8 cellular contexts compared by ENCODE assay signal in genomic region chr12:123532021-123532420, GRCh38. TPM values are rescaled to one million over a fixed set of nuclear protein-coding genes. Genes with fewer than 3 reads are reported as not detected.
DNase-seq lines count a peak whose midpoint lies in the region; ATAC-seq and TF ChIP-seq lines count a peak whose summit lies in the region.

No MANE protein-coding gene starts in this region.

- POLR2A ChIA-PET in CD4-positive, alpha-beta memory T cell (lab: Charles Lee; ENCODE audit: partially characterized antibody): interaction anchor here (1.0 to 2.1 kb wide), 5 partner anchors 44 to 144 kb away, joined by 3 to 14 read pairs (median 3); partner anchors contain the start of genes SNRNP35 and TMED2

- TF ChIP-seq EP300 in upper lobe of left lung (IDR thresholded peaks at IDR 0.05): no peak

- H3K27me3 ChIP-seq in CD4-positive, alpha-beta memory T cell (ENCODE audit: insufficient read depth, low read length): no peaks in the 10 kb centered on the region
- H3K27me3 ChIP-seq in liver (ENCODE audit: control insufficient read depth in 4 of 4, insufficient read depth in 4 of 4, low read length in 3 of 4) (no peaks in the 10 kb centered on the region), upper lobe of left lung (no peaks in the 10 kb centered on the region)

- DNase-seq in CD4-positive, alpha-beta memory T cell: no peak
- DNase-seq in activated naive CD8-positive, alpha-beta T cell treated with anti-CD3 and anti-CD28 coated beads, Interleukin-2, amount 50 U/mL, for 24 hours: peak; percentile 21
- peak in 1 of 2 donors; percentile 32 for DNase-seq in upper lobe of left lung
- no peak for DNase-seq in DMS153 treated with DMSO at 0.1 percent for 48 hours (lab: John Stamatoyannopoulos, UW; ENCODE audit: unreplicated experiment)
- no peak for DNase-seq in activated CD4-positive, CD25-positive, alpha-beta regulatory T cell treated with anti-CD3 and anti-CD28 coated beads, Interleukin-2, amount 50 U/mL, for 72 hours
- DNase-seq in effector CD4-positive, alpha-beta T cell: no peak

- no peak overlapping the region for H3K27ac ChIP-seq in CD4-positive, alpha-beta memory T cell (ENCODE audit: low read depth, low read length)
- H3K27ac ChIP-seq in liver (ENCODE audit: low read depth in 1 of 2, low read length in 2 of 2): no peak overlapping the region
- peak overlapping the region in 3 of 4 donors; percentile 17 to 63 (median 49) for H3K27ac ChIP-seq in upper lobe of left lung

- peak; percentile 52 for ATAC-seq in HG03342 (IDR thresholded peaks at IDR 0.05; ENCODE audit: unreplicated experiment)
- ATAC-seq in activated naive CD8-positive, alpha-beta T cell treated with anti-CD3 and anti-CD28 coated beads, Interleukin-2, amount 50 U/mL, for 24 hours: no peak
- peak in 1 of 2 donors; percentile 34 for ATAC-seq in upper lobe of left lung (ENCODE audit: low FRiP score in 2 of 2)

- H3K4me3 Mint-ChIP-seq in CD4-positive, alpha-beta memory T cell: peak overlapping the region; percentile 84 to 91 (median 87)
- peak overlapping the region; percentile 76 for H3K4me3 Mint-ChIP-seq in activated naive CD8-positive, alpha-beta T cell treated with anti-CD3 and anti-CD28 coated beads, Interleukin-2, amount 50 U/mL, for 24 hours

- TF ChIP-seq CTCF in liver (IDR thresholded peaks at IDR 0.05; ENCODE audit: low read depth, low read length, missing input control): no peak
- TF ChIP-seq CTCF in upper lobe of left lung (IDR thresholded peaks at IDR 0.05): no peak

- intact Hi-C loops in CD4-positive, alpha-beta memory T cell (cut with micrococcal nuclease): loop anchor here (10.0 kb wide), 1 partner anchor 57 kb away; no protein-coding TSS in a partner anchor

- H3K36me3 Mint-ChIP-seq in CD4-positive, alpha-beta memory T cell: peaks cover 3 to 4% of the 10 kb centered on the region in 2 donors
- H3K36me3 Mint-ChIP-seq in activated naive CD8-positive, alpha-beta T cell treated with anti-CD3 and anti-CD28 coated beads, Interleukin-2, amount 50 U/mL, for 24 hours (ENCODE audit: low read depth): no peaks in the 10 kb centered on the region

- no peak overlapping the region for H3K4me3 ChIP-seq in CD4-positive, alpha-beta memory T cell (ENCODE audit: low read length in 2 of 2)
- no peak overlapping the region for H3K4me3 ChIP-seq in liver (ENCODE audit: low read depth in 1 of 3, low read length in 3 of 3)
- peak overlapping the region in 2 of 4 donors; percentile 85 to 89 for H3K4me3 ChIP-seq in upper lobe of left lung

- peaks cover 20% of the 10 kb centered on the region for H3K4me1 ChIP-seq in CD4-positive, alpha-beta memory T cell (ENCODE audit: insufficient read depth, low read length)
- H3K4me1 ChIP-seq in liver (ENCODE audit: control insufficient read depth in 4 of 4, insufficient read depth in 4 of 4, low read length in 3 of 4): peaks cover 0 to 21% (median 9%) of the 10 kb centered on the region in 4 donors
- H3K4me1 ChIP-seq in upper lobe of left lung: peaks cover 22 to 35% (median 27%) of the 10 kb centered on the region in 4 donors

- H3K9me3 Mint-ChIP-seq in CD4-positive, alpha-beta memory T cell: no peaks in the 10 kb centered on the region
- no peaks in the 10 kb centered on the region for H3K9me3 Mint-ChIP-seq in activated naive CD8-positive, alpha-beta T cell treated with anti-CD3 and anti-CD28 coated beads, Interleukin-2, amount 50 U/mL, for 24 hours

- no peaks in the 10 kb centered on the region for H3K27me3 Mint-ChIP-seq in CD4-positive, alpha-beta memory T cell
- H3K27me3 Mint-ChIP-seq in activated naive CD8-positive, alpha-beta T cell treated with anti-CD3 and anti-CD28 coated beads, Interleukin-2, amount 50 U/mL, for 24 hours: peaks cover 1% of the 10 kb centered on the region

- TF ChIP-seq RAD21 in liver (IDR thresholded peaks at IDR 0.05): no peak

- WGBS in liver: 54% methylated on average over 1 of the region's 1 CpG
- 8 to 14% methylated on average over 1 of the region's 1 CpG for WGBS in upper lobe of left lung, 2 donors

- H3K9me3 ChIP-seq in CD4-positive, alpha-beta memory T cell (ENCODE audit: control insufficient read depth in 1 of 2, low read length in 2 of 2): no peaks in the 10 kb centered on the region
- H3K9me3 ChIP-seq in liver (ENCODE audit: control insufficient read depth in 4 of 4, low read length in 3 of 4): no peaks in the 10 kb centered on the region
- no peaks in the 10 kb centered on the region for H3K9me3 ChIP-seq in upper lobe of left lung

- H3K9ac ChIP-seq in liver (ENCODE audit: low read depth in 1 of 2, low read length in 2 of 2): no peak overlapping the region

- peaks cover 11 to 31% (median 17%) of the 10 kb centered on the region in 4 donors for H3K4me1 Mint-ChIP-seq in CD4-positive, alpha-beta memory T cell
- peaks cover 15% of the 10 kb centered on the region for H3K4me1 Mint-ChIP-seq in activated naive CD8-positive, alpha-beta T cell treated with anti-CD3 and anti-CD28 coated beads, Interleukin-2, amount 50 U/mL, for 24 hours

- no peaks in the 10 kb centered on the region for H3K36me3 ChIP-seq in CD4-positive, alpha-beta memory T cell (ENCODE audit: insufficient read depth, low read length)
- no peaks in the 10 kb centered on the region for H3K36me3 ChIP-seq in liver (ENCODE audit: control insufficient read depth in 4 of 4, insufficient read depth in 3 of 4, low read depth in 1 of 4, low read length in 3 of 4)
- peaks cover 0 to 3% (median 0%) of the 10 kb centered on the region in 4 donors for H3K36me3 ChIP-seq in upper lobe of left lung

- CTCF ChIA-PET in CD4-positive, alpha-beta memory T cell (lab: Charles Lee; ENCODE audit: partially characterized antibody): interaction anchor here (0.8 to 1.6 kb wide), 6 partner anchors 9 to 75 kb away, joined by 3 to 4 read pairs (median 3); no protein-coding TSS in a partner anchor

- TF ChIP-seq POLR2A in upper lobe of left lung (IDR thresholded peaks at IDR 0.05): no peak

- H3K27ac Mint-ChIP-seq in CD4-positive, alpha-beta memory T cell: peak overlapping the region in 2 of 7 donors; percentile 74 to 88
- no peak overlapping the region for H3K27ac Mint-ChIP-seq in activated naive CD8-positive, alpha-beta T cell treated with anti-CD3 and anti-CD28 coated beads, Interleukin-2, amount 50 U/mL, for 24 hours

TF ChIP-seq in liver, 16 proteins besides CTCF, POLR2A, EP300 and RAD21:
- TF ChIP-seq FOXA2 (IDR thresholded peaks at IDR 0.05): no peak
- TF ChIP-seq FOXA1 (IDR thresholded peaks at IDR 0.05): no peak
- TF ChIP-seq EGR1 (IDR thresholded peaks at IDR 0.05; ENCODE audit: low read depth in 2 of 2): no peak
- no peak for TF ChIP-seq JUND (IDR thresholded peaks at IDR 0.05)
- TF ChIP-seq ATF3 (IDR thresholded peaks at IDR 0.05): no peak
- no peak for TF ChIP-seq YY1 (IDR thresholded peaks at IDR 0.05)
- TF ChIP-seq NR2F2 (IDR thresholded peaks at IDR 0.05): peak; percentile 84
- no peak for TF ChIP-seq TAF1 (conservative IDR thresholded peaks at IDR 0.05)
- TF ChIP-seq, protein P1, sequence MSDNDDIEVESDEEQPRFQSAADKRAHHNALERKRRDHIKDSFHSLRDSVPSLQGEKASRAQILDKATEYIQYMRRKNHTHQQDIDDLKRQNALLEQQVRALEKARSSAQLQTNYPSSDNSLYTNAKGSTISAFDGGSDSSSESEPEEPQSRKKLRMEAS (IDR thresholded peaks at IDR 0.05): no peak
- TF ChIP-seq REST (IDR thresholded peaks at IDR 0.05): no peak
- no peak for TF ChIP-seq HNF4A (conservative IDR thresholded peaks at IDR 0.05)
- peak in 1 of 2 donors; percentile 35 for TF ChIP-seq RXRA (IDR thresholded peaks at IDR 0.05)
TF ChIP-seq in liver: peak in this region for 2.

RNA-seq across cellular contexts. Expression of gene RILPL1, which starts 1.5 kb away (rescaled TPM):
- 1 to 10 TPM; 8.1 to 8.5 TPM for total RNA-seq in CD4-positive, alpha-beta memory T cell
- under 1 TPM in 1 of 2 donors, not detected in 1; 0.54 TPM for polyA plus RNA-seq in CD4-positive, alpha-beta memory T cell
- total RNA-seq in liver (1 to 10 TPM; 1.5 to 2.6 TPM), upper lobe of left lung (10 to 100 TPM; 10.3 to 60.8 (median 18.6) TPM)
- 1 to 10 TPM; 1.3 to 2.7 TPM for polyA plus RNA-seq in liver

RNA-seq across cellular contexts. Expression of gene TMED2, which starts 52.3 kb away (rescaled TPM):
- 100 to 1,000 TPM; 141 to 142 TPM for total RNA-seq in CD4-positive, alpha-beta memory T cell
- polyA plus RNA-seq in CD4-positive, alpha-beta memory T cell: 100 to 1,000 TPM; 308 to 640 TPM
- total RNA-seq in liver: 100 to 1,000 TPM; 200 to 369 TPM
- polyA plus RNA-seq in liver: 100 to 1,000 TPM; 149 to 253 TPM
- total RNA-seq in upper lobe of left lung: 100 to 1,000 TPM in 4 of 6 donors, 10 to 100 TPM in 2; 45.6 to 230 (median 141) TPM

Comparison
In these comparisons a context has a peak if more than half of its experiments do, and no peak if none do; other contexts are left out.
1. H3K27ac ChIP-seq: peak in upper lobe of left lung (3 of 4); none in CD4-positive, alpha-beta memory T cell (single experiment) and liver (0 of 2).